ENCODE assay signal across 8 cellular contexts in the genomic region with DNA sequence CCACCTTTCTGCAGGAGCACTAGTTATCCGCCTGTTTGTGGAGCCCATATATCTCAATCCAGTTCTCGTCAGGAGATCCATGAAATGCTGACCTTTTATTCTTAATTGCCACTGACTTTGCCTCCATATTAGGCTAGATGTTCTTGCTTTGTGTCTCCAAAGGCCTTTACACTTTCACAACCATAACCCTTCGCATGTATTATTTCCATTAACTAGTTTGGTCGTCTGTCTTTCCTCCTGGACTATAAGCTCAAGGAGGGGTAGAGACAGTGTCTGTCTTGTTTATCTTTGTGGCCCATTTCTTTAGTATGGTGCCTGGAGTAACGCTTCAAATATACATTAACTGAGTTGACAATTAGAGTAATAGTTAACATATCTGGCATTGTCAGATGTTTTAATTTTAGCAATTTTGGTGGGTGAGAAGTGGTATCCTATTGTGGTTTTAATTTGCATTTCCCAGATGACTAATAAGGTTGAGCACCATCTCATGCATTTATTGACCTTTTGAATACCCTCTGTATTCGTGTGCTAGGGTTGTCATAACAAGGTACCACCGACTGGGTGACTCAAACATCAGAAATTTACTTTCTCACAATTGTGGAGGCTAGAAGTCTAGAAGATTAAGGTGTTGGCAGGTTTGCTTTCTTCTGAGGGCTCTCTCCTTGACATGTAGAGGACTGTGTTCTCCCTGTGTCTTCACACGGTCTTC. TPM values are rescaled to one million over a fixed set of nuclear protein-coding genes. Genes with fewer than 3 reads are reported as not detected.
A peak's percentile ranks its signal among the peaks of the same experiment; 100 is the strongest.
DNase-seq lines count a peak whose midpoint lies in the region; ATAC-seq and TF ChIP-seq lines count a peak whose summit lies in the region.

No MANE protein-coding gene starts in this region.

- peaks cover 18% of the 10 kb centered on the region for H3K4me1 Mint-ChIP-seq in activated naive CD8-positive, alpha-beta T cell treated with anti-CD3 and anti-CD28 coated beads, Interleukin-2, amount 10 ng/mL, durations not matched to agents 7 days and 5 days

- no peaks in the 10 kb centered on the region for H3K9me3 ChIP-seq in neuronal stem cell (replicated peaks in 1 of 2; ENCODE audit: control insufficient read depth in 2 of 2, insufficient read depth in 1 of 2, low read depth in 1 of 2, low read length in 2 of 2)
- no peaks in the 10 kb centered on the region for H3K9me3 ChIP-seq in colonic mucosa

- no peaks in the 10 kb centered on the region for H3K79me1 ChIP-seq in neuronal stem cell (ENCODE audit: low read depth, low read length)

- H2BK120ac ChIP-seq in neuronal stem cell (ENCODE audit: low read depth, low read length) = no peak overlapping the region

- H3K14ac ChIP-seq in neuronal stem cell (ENCODE audit: low read length) = no peak overlapping the region

- H4K91ac ChIP-seq in neuronal stem cell (ENCODE audit: low read depth, low read length, poor library complexity) = no peak overlapping the region

- H3K36me3 ChIP-seq in neuronal stem cell (replicated peaks in 1 of 2; ENCODE audit: control insufficient read depth in 2 of 2, insufficient read depth in 2 of 2, low read length in 2 of 2) (no peaks in the 10 kb centered on the region), colonic mucosa (no peaks in the 10 kb centered on the region)

- no peak overlapping the region for H2BK12ac ChIP-seq in neuronal stem cell (ENCODE audit: low read length)

- H4K8ac ChIP-seq in neuronal stem cell (ENCODE audit: low read depth, low read length) = no peak overlapping the region

- H3K9ac ChIP-seq in neuronal stem cell (ENCODE audit: low read depth, low read length, poor library complexity) = no peak overlapping the region
- H3K9ac ChIP-seq in colonic mucosa (ENCODE audit: low read depth in 2 of 2, low read length in 2 of 2) = no peak overlapping the region

- no peak overlapping the region for H2AK5ac ChIP-seq in neuronal stem cell (ENCODE audit: low read depth, low read length)

- no peak for TF ChIP-seq CTCF in colonic mucosa (IDR thresholded peaks at IDR 0.05)

- ATAC-seq in GM19328 (IDR thresholded peaks at IDR 0.05; ENCODE audit: unreplicated experiment) = peak; percentile 74
- ATAC-seq in HG03103 (IDR thresholded peaks at IDR 0.05; ENCODE audit: low read depth, unreplicated experiment) = peak; percentile 81
- ATAC-seq in activated naive CD8-positive, alpha-beta T cell treated with anti-CD3 and anti-CD28 coated beads, Interleukin-2, amount 10 ng/mL, durations not matched to agents 7 days and 5 days (ENCODE audit: low read depth) = peak; percentile 68

- no peak overlapping the region for H3K4me2 ChIP-seq in neuronal stem cell (ENCODE audit: insufficient read depth, low read length, poor library complexity, severe bottlenecking)

- H3K18ac ChIP-seq in neuronal stem cell (ENCODE audit: low read length) = no peak overlapping the region

- WGBS in neuronal stem cell (ENCODE audit: extremely low coverage in 2 of 2, insufficient read length in 2 of 2, insufficient replicate concordance in 1 of 2), 2 donors = no CpG with 5 or more reads among the region's 8 CpGs

- no peak overlapping the region for H3K27ac ChIP-seq in neuronal stem cell (replicated peaks; ENCODE audit: low read length)
- H3K27ac ChIP-seq in colonic mucosa = no peak overlapping the region

- H3K4me1 ChIP-seq in neuronal stem cell (ENCODE audit: control insufficient read depth in 2 of 2, insufficient read depth in 1 of 2, low read depth in 1 of 2, low read length in 2 of 2) = no peaks in the 10 kb centered on the region
- H3K4me1 ChIP-seq in colonic mucosa = no peaks in the 10 kb centered on the region

- POLR2A ChIA-PET in activated naive CD8-positive, alpha-beta T cell treated with anti-CD3 and anti-CD28 coated beads, Interleukin-2, amount 10 ng/mL, durations not matched to agents 7 days and 5 days (lab: Charles Lee) = no interaction called here

- H2BK5ac ChIP-seq in neuronal stem cell (ENCODE audit: low read length) = no peak overlapping the region

- intact Hi-C loops in colonic mucosa (cut with DNase I) = no loop called here

- H3K4ac ChIP-seq in neuronal stem cell (ENCODE audit: low read length) = no peak overlapping the region

- H2AFZ ChIP-seq in neuronal stem cell (ENCODE audit: low read length) = no peak overlapping the region

- peaks cover 7% of the 10 kb centered on the region for H3K36me3 Mint-ChIP-seq in activated naive CD8-positive, alpha-beta T cell treated with anti-CD3 and anti-CD28 coated beads, Interleukin-2, amount 10 ng/mL, durations not matched to agents 7 days and 5 days

- peaks cover 6% of the 10 kb centered on the region for H3K9me3 Mint-ChIP-seq in activated naive CD8-positive, alpha-beta T cell treated with anti-CD3 and anti-CD28 coated beads, Interleukin-2, amount 10 ng/mL, durations not matched to agents 7 days and 5 days

- H3K4me3 ChIP-seq in neuronal stem cell (ENCODE audit: low read length in 2 of 2) (no peak overlapping the region), colonic mucosa (no peak overlapping the region)

- no peaks in the 10 kb centered on the region for H3K27me3 Mint-ChIP-seq in activated naive CD8-positive, alpha-beta T cell treated with anti-CD3 and anti-CD28 coated beads, Interleukin-2, amount 10 ng/mL, durations not matched to agents 7 days and 5 days

- no peak overlapping the region for H3K4me3 Mint-ChIP-seq in activated naive CD8-positive, alpha-beta T cell treated with anti-CD3 and anti-CD28 coated beads, Interleukin-2, amount 10 ng/mL, durations not matched to agents 7 days and 5 days

- H3K27ac Mint-ChIP-seq in activated naive CD8-positive, alpha-beta T cell treated with anti-CD3 and anti-CD28 coated beads, Interleukin-2, amount 10 ng/mL, durations not matched to agents 7 days and 5 days = no peak overlapping the region

- H3K27me3 ChIP-seq in neuronal stem cell (ENCODE audit: control insufficient read depth in 3 of 3, insufficient read depth in 3 of 3, low read depth in 1 of 3, low read length in 3 of 3) (no peaks in the 10 kb centered on the region), colonic mucosa (no peaks in the 10 kb centered on the region)

- H3K23ac ChIP-seq in neuronal stem cell (ENCODE audit: low read depth, low read length, poor library complexity) = no peak overlapping the region

- peak; percentile 31 for DNase-seq in Daoy (ENCODE audit: low read depth)
- no peak for DNase-seq in activated naive CD8-positive, alpha-beta T cell treated with anti-CD3 and anti-CD28 coated beads, Interleukin-2, amount 10 ng/mL, durations not matched to agents 7 days and 5 days
- DNase-seq in neuronal stem cell (ENCODE audit: low spot score) = no peak
- DNase-seq in colonic mucosa = no peak
- no peak for DNase-seq in NCI-H82 (lab: John Stamatoyannopoulos, UW)
- DNase-seq in activated CD4-positive, alpha-beta T cell treated with anti-CD3 and anti-CD28 coated beads, Interleukin-2, amount 50 U/mL, for 4 hours = no peak

- no peak overlapping the region for H2BK15ac ChIP-seq in neuronal stem cell (ENCODE audit: low read length)

RNA-seq across cellular contexts. Expression of a gene that starts 21.7 kb away (rescaled TPM):
- 0.57 and 0.80 TPM in 2 replicates for total RNA-seq in Daoy (2014; rRNA removed; shearing (Covaris generic))
- total RNA-seq in activated naive CD8-positive, alpha-beta T cell treated with anti-CD3 and anti-CD28 coated beads, Interleukin-2, amount 10 ng/mL, durations not matched to agents 7 days and 5 days = 10 to 100 TPM; 14.5 to 15.2 TPM
- polyA plus RNA-seq in neuronal stem cell (2013, experiment 1 of 2) = 0.08 TPM
- 0.26 TPM for polyA plus RNA-seq in neuronal stem cell (2013, experiment 2 of 2)
- under 1 TPM; 0.48 to 0.62 TPM for total RNA-seq in colonic mucosa
